In genomic region chr6:36820700-36821580, GRCh38 we compare ENCODE assay signal across 1 cellular context.
A peak's percentile ranks its signal among the peaks of the same experiment; 100 is the strongest.
TF ChIP-seq lines count a peak whose summit lies in the region.

No MANE protein-coding gene starts in this region.

TF ChIP-seq in K562, 482 proteins besides CTCF, POLR2A, EP300 and RAD21 (continued from another document and continues in another):
- TF ChIP-seq ZNF592 (IDR thresholded peaks at IDR 0.05) (peak; percentile 95), MGA (IDR thresholded peaks at IDR 0.05) (peak; percentile 89), MED1 (CRISPR knock-in tag; IDR thresholded peaks at IDR 0.05; ENCODE audit: borderline replicate concordance) (no peak), ATF6 (CRISPR knock-in tag; IDR thresholded peaks at IDR 0.05) (no peak), PPARD (CRISPR knock-in tag; IDR thresholded peaks at IDR 0.05) (no peak), ZNF511 (CRISPR knock-in tag; IDR thresholded peaks at IDR 0.05) (no peak), FOXA3 (CRISPR knock-in tag; conservative IDR thresholded peaks at IDR 0.05 in 1 of 2, IDR thresholded peaks at IDR 0.05 in 1 of 2) (no peak), SRSF1 (IDR thresholded peaks at IDR 0.05; ENCODE audit: low read depth, low read length) (no peak), ZHX1 (conservative IDR thresholded peaks at IDR 0.05; ENCODE audit: low read length) (no peak), ZKSCAN3 (CRISPR knock-in tag; IDR thresholded peaks at IDR 0.05) (no peak), EP400 (IDR thresholded peaks at IDR 0.05) (peak; percentile 79), DMBX1 (CRISPR knock-in tag; IDR thresholded peaks at IDR 0.05; ENCODE audit: borderline replicate concordance) (peak; percentile 90), ZNF589 (CRISPR knock-in tag; IDR thresholded peaks at IDR 0.05; ENCODE audit: low read depth) (peak; percentile 95), POLR3A (IDR thresholded peaks at IDR 0.05; ENCODE audit: borderline replicate concordance, extremely low read depth, insufficient read depth, insufficient read length) (no peak), GABPB2 (CRISPR knock-in tag; conservative IDR thresholded peaks at IDR 0.05) (no peak), ZNF12 (CRISPR knock-in tag; IDR thresholded peaks at IDR 0.05) (no peak), RBM14 (IDR thresholded peaks at IDR 0.05; ENCODE audit: borderline replicate concordance, insufficient read depth, low read depth, low read length) (no peak), ZNF311 (CRISPR knock-in tag; IDR thresholded peaks at IDR 0.05) (no peak), SMARCA4 (IDR thresholded peaks at IDR 0.05) (peak; percentile 92), ZC3H8 (IDR thresholded peaks at IDR 0.05) (no peak), ZNF318 (IDR thresholded peaks at IDR 0.05; ENCODE audit: borderline replicate concordance in 1 of 2, low read depth in 1 of 2) (no peak; a peak in 1 of 4 replicates)
